8 cellular contexts compared by ENCODE assay signal in the genomic region with DNA sequence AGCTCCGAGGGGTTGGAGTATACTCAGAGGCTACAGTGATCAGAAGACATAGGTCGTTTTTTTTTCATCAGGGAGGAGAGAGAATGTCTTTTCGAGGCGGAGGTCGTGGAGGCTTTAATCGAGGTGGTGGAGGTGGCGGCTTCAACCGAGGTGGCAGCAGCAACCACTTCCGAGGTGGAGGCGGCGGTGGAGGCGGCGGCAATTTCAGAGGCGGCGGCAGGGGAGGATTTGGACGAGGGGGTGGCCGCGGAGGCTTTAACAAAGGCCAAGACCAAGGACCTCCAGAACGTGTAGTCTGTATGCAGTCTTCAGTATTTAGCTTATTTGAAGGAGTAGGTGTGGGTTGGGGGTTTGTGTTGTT. TPM values are rescaled to one million over a fixed set of nuclear protein-coding genes. Genes with fewer than 3 reads are reported as not detected.
DNase-seq lines count a peak whose midpoint lies in the region; ATAC-seq and TF ChIP-seq lines count a peak whose summit lies in the region.

No MANE protein-coding gene starts in this region.

- no peaks in the 10 kb centered on the region for H3K9me3 Mint-ChIP-seq in activated naive CD4-positive, alpha-beta T cell treated with anti-CD3 and anti-CD28 coated beads, Interleukin-2, amount 10 ng/mL, durations not matched to agents 7 days and 5 days

- intact Hi-C loops in PC-3 (cut with micrococcal nuclease) = loop anchor here (5.0 kb wide), 1 partner anchor 384 kb away; the partner anchor contains the start of gene SEC24B

- no peak for DNase-seq in PC-3
- DNase-seq in activated naive CD4-positive, alpha-beta T cell treated with anti-CD3 and anti-CD28 coated beads, Interleukin-2, amount 10 ng/mL, durations not matched to agents 7 days and 5 days = peak; percentile 73
- peak; percentile 7 for DNase-seq in iPS-NIHi11 (ENCODE audit: low spot score)
- peak; percentile 53 to 60 for DNase-seq in stimulated activated CD4-positive, alpha-beta T cell treated with anti-CD3 and anti-CD28 coated beads, Interleukin-2, amount 100 ng/mL, for 24 hours
- DNase-seq in GOT3 (lab: John Stamatoyannopoulos, UW) = no peak

- H3K9me3 ChIP-seq in BLaER1 treated with 17β-estradiol and CSF1 and Interleukin-3, amounts not matched to agents 10 nM and 100 nM (replicated peaks in 1 of 11) = no peaks in the 10 kb centered on the region
- H3K9me3 ChIP-seq in PC-3 (ENCODE audit: low read length) = no peaks in the 10 kb centered on the region

- peaks cover 22 to 27% (median 24%) of the 10 kb centered on the region in 10 experiments for H3K4me1 ChIP-seq in BLaER1 treated with 17β-estradiol and CSF1 and Interleukin-3, amounts not matched to agents 10 nM and 100 nM
- peaks cover 8% of the 10 kb centered on the region; the same call in 1 of the 2 replicates for H3K4me1 ChIP-seq in PC-3 (ENCODE audit: insufficient read depth, low read length)

- peak overlapping the region; percentile 98 for H2AFZ ChIP-seq in PC-3 (ENCODE audit: low read length)

- CTCF ChIA-PET in PC-3 (lab: Charles Lee) = no interaction called here
- CTCF ChIA-PET in activated naive CD4-positive, alpha-beta T cell treated with anti-CD3 and anti-CD28 coated beads, Interleukin-2, amount 10 ng/mL, durations not matched to agents 7 days and 5 days (lab: Charles Lee) = interaction anchor here (0.9 to 1.4 kb wide), 2 partner anchors 11 to 113 kb away, joined by 3 to 5 read pairs; partner anchors contain the start of gene CASP6

- H3K79me2 ChIP-seq in PC-3 (ENCODE audit: low read length) = peaks cover 52% of the 10 kb centered on the region

- peaks cover 64% of the 10 kb centered on the region for H3K4me1 Mint-ChIP-seq in activated naive CD4-positive, alpha-beta T cell treated with anti-CD3 and anti-CD28 coated beads, Interleukin-2, amount 10 ng/mL, durations not matched to agents 7 days and 5 days

- H3K4me3 ChIP-seq in BLaER1 treated with 17β-estradiol and CSF1 and Interleukin-3, amounts not matched to agents 10 nM and 100 nM = peak overlapping the region; percentile 76 to 93 (median 86)
- H3K4me3 ChIP-seq in PC-3 (ENCODE audit: low read length) = peak overlapping the region; percentile 98

- POLR2A ChIA-PET in PC-3 (lab: Charles Lee; ENCODE audit: unreplicated experiment) = no interaction called here

- H3K4me3 Mint-ChIP-seq in activated naive CD4-positive, alpha-beta T cell treated with anti-CD3 and anti-CD28 coated beads, Interleukin-2, amount 10 ng/mL, durations not matched to agents 7 days and 5 days = peak overlapping the region; percentile 98

- no peaks in the 10 kb centered on the region for H3K27me3 Mint-ChIP-seq in activated naive CD4-positive, alpha-beta T cell treated with anti-CD3 and anti-CD28 coated beads, Interleukin-2, amount 10 ng/mL, durations not matched to agents 7 days and 5 days

- peaks cover 0 to 43% (median 12%) of the 10 kb centered on the region in 11 experiments; a peak in 11 of 22 replicates for H4K20me1 ChIP-seq in BLaER1 treated with 17β-estradiol and CSF1 and Interleukin-3, amounts not matched to agents 10 nM and 100 nM
- H4K20me1 ChIP-seq in PC-3 (ENCODE audit: low read length) = no peaks in the 10 kb centered on the region

- ATAC-seq in PC-3 = no peak; the same call in 1 of the 2 replicates
- no peak for ATAC-seq in HG03097 (IDR thresholded peaks at IDR 0.05; ENCODE audit: low FRiP score, unreplicated experiment)
- no peak for ATAC-seq in esophagus mucosa

- peaks cover 47% of the 10 kb centered on the region for H3K36me3 Mint-ChIP-seq in activated naive CD4-positive, alpha-beta T cell treated with anti-CD3 and anti-CD28 coated beads, Interleukin-2, amount 10 ng/mL, durations not matched to agents 7 days and 5 days

- peak overlapping the region; percentile 98 for H3K27ac Mint-ChIP-seq in activated naive CD4-positive, alpha-beta T cell treated with anti-CD3 and anti-CD28 coated beads, Interleukin-2, amount 10 ng/mL, durations not matched to agents 7 days and 5 days

- no peaks in the 10 kb centered on the region for H3K9me2 ChIP-seq in PC-3 (replicated peaks; ENCODE audit: low read length)

- no TSS peak for BruUV-seq in PC-3 (replicated peaks; lab: Mats Ljungman, UMichigan)

- TF ChIP-seq CTCF in PC-3 (conservative IDR thresholded peaks at IDR 0.05; ENCODE audit: low read depth, low read length) = no peak

- H3K9ac ChIP-seq in BLaER1 treated with 17β-estradiol and CSF1 and Interleukin-3, amounts not matched to agents 10 nM and 100 nM = peak overlapping the region; percentile 79 to 90 (median 87)
- H3K9ac ChIP-seq in PC-3 (ENCODE audit: low read length) = peak overlapping the region; percentile 99

- no peaks in the 10 kb centered on the region for H3F3A ChIP-seq in PC-3 (ENCODE audit: low read length, unreplicated experiment)

- H3K36me3 ChIP-seq in BLaER1 treated with 17β-estradiol and CSF1 and Interleukin-3, amounts not matched to agents 10 nM and 100 nM = peaks cover 23 to 41% (median 36%) of the 10 kb centered on the region in 11 experiments
- H3K36me3 ChIP-seq in PC-3 (ENCODE audit: low read depth, low read length) = peaks cover 20% of the 10 kb centered on the region; the same call in 1 of the 2 replicates

- peak overlapping the region; percentile 78 to 93 (median 85) for H3K4me2 ChIP-seq in BLaER1 treated with 17β-estradiol and CSF1 and Interleukin-3, amounts not matched to agents 10 nM and 100 nM
- peak overlapping the region; percentile 92 for H3K4me2 ChIP-seq in PC-3 (ENCODE audit: low read length)

- no peaks in the 10 kb centered on the region for H3K27me3 ChIP-seq in BLaER1 treated with 17β-estradiol and CSF1 and Interleukin-3, amounts not matched to agents 10 nM and 100 nM
- H3K27me3 ChIP-seq in PC-3 (ENCODE audit: low read length) = no peaks in the 10 kb centered on the region

- peak overlapping the region; percentile 72 to 92 (median 89) for H3K27ac ChIP-seq in BLaER1 treated with 17β-estradiol and CSF1 and Interleukin-3, amounts not matched to agents 10 nM and 100 nM
- H3K27ac ChIP-seq in PC-3 (ENCODE audit: low read length) = peak overlapping the region; percentile 79

RNA-seq across cellular contexts. Expression of gene GAR1, which starts 0.5 kb away (rescaled TPM):
- total RNA-seq in PC-3 (2014; rRNA removed) (15.9 and 26.0 TPM in 2 replicates), esophagus mucosa (17.6 TPM)

RNA-seq across cellular contexts. Expression of gene RRH, which starts 11.7 kb away (rescaled TPM):
- total RNA-seq in PC-3 (2014; rRNA removed) (0.18 and 0.29 TPM in 2 replicates), esophagus mucosa (0.16 TPM)

RNA-seq across cellular contexts. Expression of gene CFI, which starts 14.3 kb away (rescaled TPM):
- total RNA-seq in PC-3 (2014; rRNA removed) (not detected in 2 replicates), esophagus mucosa (31.5 TPM)

RNA-seq across cellular contexts. Expression of gene LRIT3, which starts 31.8 kb away (rescaled TPM):
- total RNA-seq in PC-3 (2014; rRNA removed) (0.11 TPM in 1 of 2 replicates, not detected in the other), esophagus mucosa (0.16 TPM)

Comparison
In these comparisons a context has a peak if more than half of its experiments do, and no peak if none do; other contexts are left out.
1. DNase-seq: peak in activated naive CD4-positive, alpha-beta T cell treated with anti-CD3 and anti-CD28 coated beads, Interleukin-2, amount 10 ng/mL, durations not matched to agents 7 days and 5 days (single experiment), iPS-NIHi11 (single experiment) and stimulated activated CD4-positive, alpha-beta T cell treated with anti-CD3 and anti-CD28 coated beads, Interleukin-2, amount 100 ng/mL, for 24 hours (2 of 2); none in PC-3 (single experiment) and GOT3 (single experiment).
2. RNA of gene CFI, which starts 14.3 kb away (total RNA-seq): 31.5 TPM in esophagus mucosa (single experiment); not detected in PC-3; every median in the first group is over 10 times any median in the second.